ENCODE assay signal across 10 cellular contexts in genomic region chr3:151426337-151426648, GRCh38. TPM values are rescaled to one million over a fixed set of nuclear protein-coding genes. Genes with fewer than 3 reads are reported as not detected.
DNase-seq lines count a peak whose midpoint lies in the region; ATAC-seq and TF ChIP-seq lines count a peak whose summit lies in the region.
"Had no signal": no experiment of that assay in that cellular context is flagged by ENCODE, and none has a peak within 500 bp of the region (broad histone marks: within the 10 kb centered on the region; RNA-seq: fewer than 3 reads in every experiment).

No MANE protein-coding gene starts in this region.

- H3K9me2 ChIP-seq in OCI-LY7 (ENCODE audit: insufficient read depth, low read length): no peaks in the 10 kb centered on the region

- 0 out of 2 replicates have a peak, but pooled peaks cover 4% of the 10 kb centered on the region for H3K36me3 ChIP-seq in OCI-LY7 (ENCODE audit: insufficient read depth, low read length)

- no peaks in the 10 kb centered on the region for H4K20me1 ChIP-seq in OCI-LY7 (ENCODE audit: insufficient read depth, low read length)

- TF ChIP-seq CTCF in activated CD8-positive, alpha-beta T cell treated with anti-CD3 and anti-CD28 coated beads for 36 hours (IDR thresholded peaks at IDR 0.05): no peak
- TF ChIP-seq CTCF in OCI-LY7 (conservative IDR thresholded peaks at IDR 0.05; ENCODE audit: low read length) (peak; percentile 72), progenitor cell of endocrine pancreas (IDR thresholded peaks at IDR 0.05; ENCODE audit: unreplicated experiment) (peak; percentile 8), RWPE1 (conservative IDR thresholded peaks at IDR 0.05; ENCODE audit: low read depth) (no peak)

- no TSS peak for BruUV-seq in OCI-LY7 (replicated peaks; lab: Mats Ljungman, UMichigan)

- peak overlapping the region; percentile 29 for H3K27ac ChIP-seq in OCI-LY7 (ENCODE audit: low read depth, low read length, poor library complexity, severe bottlenecking)
- H3K27ac ChIP-seq in RWPE1: no peak overlapping the region
- H3K27ac ChIP-seq: HL-60 had no signal

- intact Hi-C loops in activated CD8-positive, alpha-beta T cell treated with anti-CD3 and anti-CD28 coated beads for 36 hours (cut with micrococcal nuclease): no loop called here
- intact Hi-C loops in OCI-LY7 (cut with micrococcal nuclease; ENCODE audit: unreplicated experiment): loop anchor here (5.0 kb wide), 1 partner anchor 44 kb away; the partner anchor contains the start of gene P2RY12

- H3K4me3 ChIP-seq in OCI-LY7 (ENCODE audit: low read depth, low read length, poor library complexity, severe bottlenecking): peak overlapping the region; percentile 32

- peaks cover 16% of the 10 kb centered on the region for H3K4me1 ChIP-seq in OCI-LY7 (ENCODE audit: insufficient read depth, low read length, poor library complexity, severe bottlenecking)

- H3K4me1 Mint-ChIP-seq in activated CD8-positive, alpha-beta T cell treated with anti-CD3 and anti-CD28 coated beads for 36 hours (ENCODE audit: low read depth): no peaks in the 10 kb centered on the region
- H3K4me1 Mint-ChIP-seq in activated CD8-positive, alpha-beta T cell treated with anti-CD3 and anti-CD28 coated beads, Interleukin-2, amount 10 ng/mL, durations not matched to agents 7 days and 5 days (ENCODE audit: low read depth): peaks cover 4% of the 10 kb centered on the region
- peaks cover 4% of the 10 kb centered on the region for H3K4me1 Mint-ChIP-seq in progenitor cell of endocrine pancreas (ENCODE audit: low read depth)

- no peaks in the 10 kb centered on the region for H3K9me3 Mint-ChIP-seq in activated CD8-positive, alpha-beta T cell treated with anti-CD3 and anti-CD28 coated beads for 36 hours
- H3K9me3 Mint-ChIP-seq in activated CD8-positive, alpha-beta T cell treated with anti-CD3 and anti-CD28 coated beads, Interleukin-2, amount 10 ng/mL, durations not matched to agents 7 days and 5 days (ENCODE audit: insufficient read depth): no peaks in the 10 kb centered on the region
- peaks cover 2% of the 10 kb centered on the region for H3K9me3 Mint-ChIP-seq in progenitor cell of endocrine pancreas (ENCODE audit: low read depth)

- H3K27me3 Mint-ChIP-seq in activated CD8-positive, alpha-beta T cell treated with anti-CD3 and anti-CD28 coated beads for 36 hours: peaks cover 2% of the 10 kb centered on the region
- peaks cover 6% of the 10 kb centered on the region for H3K27me3 Mint-ChIP-seq in activated CD8-positive, alpha-beta T cell treated with anti-CD3 and anti-CD28 coated beads, Interleukin-2, amount 10 ng/mL, durations not matched to agents 7 days and 5 days (ENCODE audit: low read depth)
- H3K27me3 Mint-ChIP-seq in progenitor cell of endocrine pancreas: no peaks in the 10 kb centered on the region

- no peak overlapping the region for H3K4me3 Mint-ChIP-seq in activated CD8-positive, alpha-beta T cell treated with anti-CD3 and anti-CD28 coated beads for 36 hours
- no peak overlapping the region for H3K4me3 Mint-ChIP-seq in activated CD8-positive, alpha-beta T cell treated with anti-CD3 and anti-CD28 coated beads, Interleukin-2, amount 10 ng/mL, durations not matched to agents 7 days and 5 days
- no peak overlapping the region for H3K4me3 Mint-ChIP-seq in progenitor cell of endocrine pancreas (ENCODE audit: low read depth)

- H3K36me3 Mint-ChIP-seq in activated CD8-positive, alpha-beta T cell treated with anti-CD3 and anti-CD28 coated beads for 36 hours (ENCODE audit: low read depth): no peaks in the 10 kb centered on the region
- no peaks in the 10 kb centered on the region for H3K36me3 Mint-ChIP-seq in activated CD8-positive, alpha-beta T cell treated with anti-CD3 and anti-CD28 coated beads, Interleukin-2, amount 10 ng/mL, durations not matched to agents 7 days and 5 days (ENCODE audit: low read depth)
- H3K36me3 Mint-ChIP-seq in progenitor cell of endocrine pancreas (ENCODE audit: insufficient read depth): peaks cover 7% of the 10 kb centered on the region

- DNase-seq in activated CD8-positive, alpha-beta T cell treated with anti-CD3 and anti-CD28 coated beads for 36 hours: peak; percentile 3
- DNase-seq in activated CD8-positive, alpha-beta T cell treated with anti-CD3 and anti-CD28 coated beads, Interleukin-2, amount 10 ng/mL, durations not matched to agents 7 days and 5 days: no peak
- DNase-seq in OCI-LY7 (ENCODE audit: low spot score): peak; percentile 52
- no peak for DNase-seq in progenitor cell of endocrine pancreas (ENCODE audit: low spot score, unreplicated experiment)
- no peak for DNase-seq in RWPE1 (ENCODE audit: low spot score)
- no peak for DNase-seq in activated CD4-positive, alpha-beta T cell treated with anti-CD3 and anti-CD28 coated beads for 4 hours
- DNase-seq in NCI-H446 (lab: John Stamatoyannopoulos, UW): no peak

- CTCF ChIA-PET in activated CD8-positive, alpha-beta T cell treated with anti-CD3 and anti-CD28 coated beads for 36 hours (lab: Charles Lee): interaction anchor here (0.7 to 1.2 kb wide), 5 partner anchors 8 to 133 kb away, joined by 3 to 7 read pairs (median 3); no protein-coding TSS in a partner anchor
- CTCF ChIA-PET in activated CD8-positive, alpha-beta T cell treated with anti-CD3 and anti-CD28 coated beads, Interleukin-2, amount 10 ng/mL, durations not matched to agents 7 days and 5 days (lab: Charles Lee): interaction anchor here (0.9 kb wide), 1 partner anchor 9 kb away, joined by 3 read pairs; no protein-coding TSS in a partner anchor
- CTCF ChIA-PET in OCI-LY7 (lab: Charles Lee; ENCODE audit: unreplicated experiment): interaction anchor here (0.6 to 1.2 kb wide), 2 partner anchors 47 to 447 kb away, joined by 3 read pairs; partner anchors contain the start of gene SUCNR1
- CTCF ChIA-PET in RWPE1 (lab: Yijun Ruan, JAX): interaction anchor here (0.7 kb wide), 1 partner anchor 258 kb away, joined by 8 read pairs; no protein-coding TSS in a partner anchor

- POLR2A ChIA-PET in activated CD8-positive, alpha-beta T cell treated with anti-CD3 and anti-CD28 coated beads for 36 hours (lab: Charles Lee): no interaction called here
- POLR2A ChIA-PET in activated CD8-positive, alpha-beta T cell treated with anti-CD3 and anti-CD28 coated beads, Interleukin-2, amount 10 ng/mL, durations not matched to agents 7 days and 5 days (lab: Charles Lee): no interaction called here
- POLR2A ChIA-PET in OCI-LY7 (lab: Charles Lee): interaction anchor here (0.7 to 1.5 kb wide), 5 partner anchors 18 to 43 kb away, joined by 3 to 5 read pairs (median 3); partner anchors contain the start of gene P2RY12
- POLR2A ChIA-PET in RWPE1 (lab: Yijun Ruan, JAX; ENCODE audit: low non-redundant PET): no interaction called here

- ATAC-seq in activated CD8-positive, alpha-beta T cell treated with anti-CD3 and anti-CD28 coated beads for 36 hours: no peak
- ATAC-seq in activated CD8-positive, alpha-beta T cell treated with anti-CD3 and anti-CD28 coated beads, Interleukin-2, amount 10 ng/mL, durations not matched to agents 7 days and 5 days: no peak
- ATAC-seq in HG02798 (IDR thresholded peaks at IDR 0.05; ENCODE audit: poor library complexity, unreplicated experiment): peak; percentile 71
- ATAC-seq: Right ventricle myocardium inferior had no signal

- no peaks in the 10 kb centered on the region for H3K9me3 ChIP-seq in OCI-LY7 (ENCODE audit: low read length)

- H3K79me2 ChIP-seq in OCI-LY7 (ENCODE audit: insufficient read depth, low read depth, low read length): no peaks in the 10 kb centered on the region

- H3K27ac Mint-ChIP-seq in activated CD8-positive, alpha-beta T cell treated with anti-CD3 and anti-CD28 coated beads for 36 hours: no peak overlapping the region
- H3K27ac Mint-ChIP-seq in activated CD8-positive, alpha-beta T cell treated with anti-CD3 and anti-CD28 coated beads, Interleukin-2, amount 10 ng/mL, durations not matched to agents 7 days and 5 days: no peak overlapping the region
- no peak overlapping the region for H3K27ac Mint-ChIP-seq in progenitor cell of endocrine pancreas

- peak overlapping the region; percentile 55 for H2AFZ ChIP-seq in OCI-LY7 (ENCODE audit: low read length)

- H3K4me2 ChIP-seq in OCI-LY7 (ENCODE audit: low read length): peak overlapping the region; percentile 60

RNA-seq across cellular contexts. Expression of gene IGSF10, which starts 34.6 kb away (rescaled TPM):
- total RNA-seq in activated CD8-positive, alpha-beta T cell treated with anti-CD3 and anti-CD28 coated beads for 36 hours: not detected
- not detected for total RNA-seq in activated CD8-positive, alpha-beta T cell treated with anti-CD3 and anti-CD28 coated beads, Interleukin-2, amount 10 ng/mL, durations not matched to agents 7 days and 5 days
- not detected in 2 replicates for total RNA-seq in OCI-LY7 (2014; rRNA removed; shearing (Covaris generic))
- total RNA-seq in OCI-LY7 (2022) (not detected in 2 replicates), progenitor cell of endocrine pancreas (1.6 and 1.8 TPM in 2 replicates)

RNA-seq across cellular contexts. Expression of gene P2RY12, which starts 41.7 kb away (rescaled TPM):
- total RNA-seq in activated CD8-positive, alpha-beta T cell treated with anti-CD3 and anti-CD28 coated beads for 36 hours: not detected
- total RNA-seq in activated CD8-positive, alpha-beta T cell treated with anti-CD3 and anti-CD28 coated beads, Interleukin-2, amount 10 ng/mL, durations not matched to agents 7 days and 5 days: not detected
- 0.19 TPM in 1 of 2 replicates, not detected in the other for total RNA-seq in OCI-LY7 (2014; rRNA removed; shearing (Covaris generic))
- total RNA-seq in OCI-LY7 (2022) (0.28 TPM in 1 of 2 replicates, not detected in the other), progenitor cell of endocrine pancreas (not detected in 2 replicates)

Comparison
In these comparisons a context has a peak if more than half of its experiments do, and no peak if none do; other contexts are left out.
1. DNase-seq: peak in activated CD8-positive, alpha-beta T cell treated with anti-CD3 and anti-CD28 coated beads for 36 hours (single experiment) and OCI-LY7 (single experiment); none in activated CD8-positive, alpha-beta T cell treated with anti-CD3 and anti-CD28 coated beads, Interleukin-2, amount 10 ng/mL, durations not matched to agents 7 days and 5 days (single experiment), progenitor cell of endocrine pancreas (single experiment), RWPE1 (single experiment), activated CD4-positive, alpha-beta T cell treated with anti-CD3 and anti-CD28 coated beads for 4 hours (0 of 2) and NCI-H446 (0 of 2).
2. CTCF ChIP-seq: peak in OCI-LY7 (single experiment) and progenitor cell of endocrine pancreas (single experiment); none in activated CD8-positive, alpha-beta T cell treated with anti-CD3 and anti-CD28 coated beads for 36 hours (single experiment) and RWPE1 (single experiment).